Comparison of ENCODE assay signal across 1 cellular context in the genomic region with DNA sequence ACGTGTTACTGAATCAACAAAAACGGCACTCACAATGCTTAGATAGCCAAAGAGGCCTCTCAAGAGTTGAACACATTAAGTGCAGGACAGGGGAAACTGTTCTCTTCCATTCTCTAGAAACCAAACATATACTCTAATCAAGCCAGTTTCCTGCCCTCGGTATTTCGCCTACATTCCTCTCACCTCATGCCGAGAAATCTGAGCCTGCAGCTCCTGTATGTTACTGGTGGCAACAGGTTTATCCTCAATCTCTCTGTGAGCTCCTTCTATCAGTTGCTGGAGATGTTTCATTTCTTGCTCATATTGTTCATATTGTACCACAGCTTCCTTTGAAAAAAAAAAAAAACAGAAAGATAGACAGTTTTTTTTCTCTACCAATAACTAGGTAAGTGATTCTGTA.
TF ChIP-seq lines count a peak whose summit lies in the region.

No MANE protein-coding gene starts in this region.

TF ChIP-seq in H1, 55 proteins besides CTCF, POLR2A, EP300 and RAD21:
- TF ChIP-seq ZNF274 (IDR thresholded peaks at IDR 0.05; ENCODE audit: borderline replicate concordance, extremely low read depth, low read length) (no peak), BRCA1 (IDR thresholded peaks at IDR 0.05; ENCODE audit: low read depth, low read length) (no peak), CHD2 (IDR thresholded peaks at IDR 0.05; ENCODE audit: low read length) (no peak)
- TF ChIP-seq, protein P1, sequence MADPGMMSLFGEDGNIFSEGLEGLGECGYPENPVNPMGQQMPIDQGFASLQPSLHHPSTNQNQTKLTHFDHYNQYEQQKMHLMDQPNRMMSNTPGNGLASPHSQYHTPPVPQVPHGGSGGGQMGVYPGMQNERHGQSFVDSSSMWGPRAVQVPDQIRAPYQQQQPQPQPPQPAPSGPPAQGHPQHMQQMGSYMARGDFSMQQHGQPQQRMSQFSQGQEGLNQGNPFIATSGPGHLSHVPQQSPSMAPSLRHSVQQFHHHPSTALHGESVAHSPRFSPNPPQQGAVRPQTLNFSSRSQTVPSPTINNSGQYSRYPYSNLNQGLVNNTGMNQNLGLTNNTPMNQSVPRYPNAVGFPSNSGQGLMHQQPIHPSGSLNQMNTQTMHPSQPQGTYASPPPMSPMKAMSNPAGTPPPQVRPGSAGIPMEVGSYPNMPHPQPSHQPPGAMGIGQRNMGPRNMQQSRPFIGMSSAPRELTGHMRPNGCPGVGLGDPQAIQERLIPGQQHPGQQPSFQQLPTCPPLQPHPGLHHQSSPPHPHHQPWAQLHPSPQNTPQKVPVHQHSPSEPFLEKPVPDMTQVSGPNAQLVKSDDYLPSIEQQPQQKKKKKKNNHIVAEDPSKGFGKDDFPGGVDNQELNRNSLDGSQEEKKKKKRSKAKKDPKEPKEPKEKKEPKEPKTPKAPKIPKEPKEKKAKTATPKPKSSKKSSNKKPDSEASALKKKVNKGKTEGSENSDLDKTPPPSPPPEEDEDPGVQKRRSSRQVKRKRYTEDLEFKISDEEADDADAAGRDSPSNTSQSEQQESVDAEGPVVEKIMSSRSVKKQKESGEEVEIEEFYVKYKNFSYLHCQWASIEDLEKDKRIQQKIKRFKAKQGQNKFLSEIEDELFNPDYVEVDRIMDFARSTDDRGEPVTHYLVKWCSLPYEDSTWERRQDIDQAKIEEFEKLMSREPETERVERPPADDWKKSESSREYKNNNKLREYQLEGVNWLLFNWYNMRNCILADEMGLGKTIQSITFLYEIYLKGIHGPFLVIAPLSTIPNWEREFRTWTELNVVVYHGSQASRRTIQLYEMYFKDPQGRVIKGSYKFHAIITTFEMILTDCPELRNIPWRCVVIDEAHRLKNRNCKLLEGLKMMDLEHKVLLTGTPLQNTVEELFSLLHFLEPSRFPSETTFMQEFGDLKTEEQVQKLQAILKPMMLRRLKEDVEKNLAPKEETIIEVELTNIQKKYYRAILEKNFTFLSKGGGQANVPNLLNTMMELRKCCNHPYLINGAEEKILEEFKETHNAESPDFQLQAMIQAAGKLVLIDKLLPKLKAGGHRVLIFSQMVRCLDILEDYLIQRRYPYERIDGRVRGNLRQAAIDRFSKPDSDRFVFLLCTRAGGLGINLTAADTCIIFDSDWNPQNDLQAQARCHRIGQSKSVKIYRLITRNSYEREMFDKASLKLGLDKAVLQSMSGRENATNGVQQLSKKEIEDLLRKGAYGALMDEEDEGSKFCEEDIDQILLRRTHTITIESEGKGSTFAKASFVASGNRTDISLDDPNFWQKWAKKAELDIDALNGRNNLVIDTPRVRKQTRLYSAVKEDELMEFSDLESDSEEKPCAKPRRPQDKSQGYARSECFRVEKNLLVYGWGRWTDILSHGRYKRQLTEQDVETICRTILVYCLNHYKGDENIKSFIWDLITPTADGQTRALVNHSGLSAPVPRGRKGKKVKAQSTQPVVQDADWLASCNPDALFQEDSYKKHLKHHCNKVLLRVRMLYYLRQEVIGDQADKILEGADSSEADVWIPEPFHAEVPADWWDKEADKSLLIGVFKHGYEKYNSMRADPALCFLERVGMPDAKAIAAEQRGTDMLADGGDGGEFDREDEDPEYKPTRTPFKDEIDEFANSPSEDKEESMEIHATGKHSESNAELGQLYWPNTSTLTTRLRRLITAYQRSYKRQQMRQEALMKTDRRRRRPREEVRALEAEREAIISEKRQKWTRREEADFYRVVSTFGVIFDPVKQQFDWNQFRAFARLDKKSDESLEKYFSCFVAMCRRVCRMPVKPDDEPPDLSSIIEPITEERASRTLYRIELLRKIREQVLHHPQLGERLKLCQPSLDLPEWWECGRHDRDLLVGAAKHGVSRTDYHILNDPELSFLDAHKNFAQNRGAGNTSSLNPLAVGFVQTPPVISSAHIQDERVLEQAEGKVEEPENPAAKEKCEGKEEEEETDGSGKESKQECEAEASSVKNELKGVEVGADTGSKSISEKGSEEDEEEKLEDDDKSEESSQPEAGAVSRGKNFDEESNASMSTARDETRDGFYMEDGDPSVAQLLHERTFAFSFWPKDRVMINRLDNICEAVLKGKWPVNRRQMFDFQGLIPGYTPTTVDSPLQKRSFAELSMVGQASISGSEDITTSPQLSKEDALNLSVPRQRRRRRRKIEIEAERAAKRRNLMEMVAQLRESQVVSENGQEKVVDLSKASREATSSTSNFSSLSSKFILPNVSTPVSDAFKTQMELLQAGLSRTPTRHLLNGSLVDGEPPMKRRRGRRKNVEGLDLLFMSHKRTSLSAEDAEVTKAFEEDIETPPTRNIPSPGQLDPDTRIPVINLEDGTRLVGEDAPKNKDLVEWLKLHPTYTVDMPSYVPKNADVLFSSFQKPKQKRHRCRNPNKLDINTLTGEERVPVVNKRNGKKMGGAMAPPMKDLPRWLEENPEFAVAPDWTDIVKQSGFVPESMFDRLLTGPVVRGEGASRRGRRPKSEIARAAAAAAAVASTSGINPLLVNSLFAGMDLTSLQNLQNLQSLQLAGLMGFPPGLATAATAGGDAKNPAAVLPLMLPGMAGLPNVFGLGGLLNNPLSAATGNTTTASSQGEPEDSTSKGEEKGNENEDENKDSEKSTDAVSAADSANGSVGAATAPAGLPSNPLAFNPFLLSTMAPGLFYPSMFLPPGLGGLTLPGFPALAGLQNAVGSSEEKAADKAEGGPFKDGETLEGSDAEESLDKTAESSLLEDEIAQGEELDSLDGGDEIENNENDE (IDR thresholded peaks at IDR 0.05; ENCODE audit: insufficient replicate concordance, low read length): no peak
TF ChIP-seq in H1: peak in this region for 0.
